1 cellular context compared by ENCODE assay signal in genomic region chr12:101407438-101408345, GRCh38.
TF ChIP-seq lines count a peak whose summit lies in the region.

Gene ARL1 (minus strand): TSS chr12:101407772. CDS start chr12:101407645, 127 bp downstream.

TF ChIP-seq in SK-N-SH, 30 proteins besides CTCF, POLR2A, EP300 and RAD21 (continued from another document):
- 0 out of 2 replicates have a peak, but pooled peaks have one; percentile 11 for TF ChIP-seq REST (IDR thresholded peaks at IDR 0.05; ENCODE audit: low read depth, low read length)
- TF ChIP-seq CHD2 (IDR thresholded peaks at IDR 0.05; ENCODE audit: low read length, partially characterized antibody), result peak; percentile 8
- 0 out of 2 replicates have a peak, but pooled peaks have one; percentile 45 for TF ChIP-seq SIN3A (IDR thresholded peaks at IDR 0.05; ENCODE audit: borderline replicate concordance, low read depth, low read length)
- TF ChIP-seq FOSL2 (IDR thresholded peaks at IDR 0.05; ENCODE audit: borderline replicate concordance, low read depth), result 0 out of 2 replicates have a peak, but pooled peaks have one; percentile 29
- no peak for TF ChIP-seq ZBTB33 (IDR thresholded peaks at IDR 0.05; ENCODE audit: borderline replicate concordance, low read depth)
- no peak for TF ChIP-seq GATA2 (CRISPR knock-in tag; IDR thresholded peaks at IDR 0.05)
